In the genomic region with DNA sequence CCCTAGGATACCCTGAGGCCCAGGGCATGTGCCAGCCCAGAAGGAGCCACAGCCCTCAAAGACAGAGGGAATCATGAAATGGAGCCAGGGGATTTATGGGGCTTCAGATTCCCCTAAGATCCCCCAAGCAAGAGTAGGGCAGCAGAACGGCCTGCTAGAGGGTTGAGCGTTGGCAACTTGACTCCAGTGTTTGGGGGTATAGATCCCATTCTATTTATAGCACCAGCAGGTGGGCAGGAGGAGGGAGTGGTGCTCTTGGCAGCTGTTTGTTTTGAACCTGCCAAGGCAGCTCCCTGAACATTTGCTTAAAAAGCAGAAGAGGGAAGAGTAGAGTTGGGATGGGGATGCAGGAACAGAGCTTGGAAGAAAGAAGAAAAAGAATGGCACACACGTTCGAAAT, we compare ENCODE assay signal across 17 cellular contexts. TPM values are rescaled to one million over a fixed set of nuclear protein-coding genes. Genes with fewer than 3 reads are reported as not detected.
A peak's percentile ranks its signal among the peaks of the same experiment; 100 is the strongest.
DNase-seq lines count a peak whose midpoint lies in the region; ATAC-seq and TF ChIP-seq lines count a peak whose summit lies in the region.
"Had no signal": no experiment of that assay in that cellular context is flagged by ENCODE, and none has a peak within 500 bp of the region (broad histone marks: within the 10 kb centered on the region; RNA-seq: fewer than 3 reads in every experiment).

No MANE protein-coding gene starts in this region.

- H4K20me1 ChIP-seq in GM23338 (replicated peaks; ENCODE audit: insufficient read depth) (no peaks in the 10 kb centered on the region), MM.1S (ENCODE audit: insufficient read depth, low read length) (no peaks in the 10 kb centered on the region)

- no peak overlapping the region for H3K4ac ChIP-seq in trophoblast cell (ENCODE audit: low read depth, low read length)

- no peaks in the 10 kb centered on the region for H3K27me3 ChIP-seq in GM23338 (ENCODE audit: insufficient read depth)
- H3K27me3 ChIP-seq in trophoblast cell (ENCODE audit: insufficient read depth, low read length), result no peaks in the 10 kb centered on the region
- H3K27me3 ChIP-seq in MM.1S (replicated peaks; ENCODE audit: insufficient read depth, low read length), result no peaks in the 10 kb centered on the region

- H2BK120ac ChIP-seq in trophoblast cell (ENCODE audit: insufficient read depth, low read length, poor library complexity), result no peak overlapping the region

- no peak for ATAC-seq in GM23338
- no peak for ATAC-seq in HG03442 (IDR thresholded peaks at IDR 0.05; ENCODE audit: unreplicated experiment)
- ATAC-seq in HG02763 (IDR thresholded peaks at IDR 0.05; ENCODE audit: unreplicated experiment), result no peak

- no peak overlapping the region for H4K12ac ChIP-seq in trophoblast cell (ENCODE audit: low read depth, low read length)

- H4K8ac ChIP-seq in trophoblast cell (ENCODE audit: low read depth, low read length), result no peak overlapping the region

- H3K9ac ChIP-seq in trophoblast cell (ENCODE audit: low read length) (peak overlapping the region; percentile 19), MM.1S (ENCODE audit: low read length) (no peak overlapping the region)

- H3K4me1 ChIP-seq in GM23338 (ENCODE audit: insufficient read depth) (peaks cover 15% of the 10 kb centered on the region), trophoblast cell (ENCODE audit: control insufficient read depth in 1 of 2, insufficient read depth in 2 of 2, low read length in 2 of 2) (no peaks in the 10 kb centered on the region), MM.1S (ENCODE audit: low read length) (no peaks in the 10 kb centered on the region)

- no peaks in the 10 kb centered on the region for H3K36me3 ChIP-seq in GM23338 (ENCODE audit: insufficient read depth)
- no peaks in the 10 kb centered on the region for H3K36me3 ChIP-seq in trophoblast cell (ENCODE audit: control insufficient read depth in 1 of 2, insufficient read depth in 2 of 2, low read length in 2 of 2)
- H3K36me3 ChIP-seq in MM.1S (replicated peaks; ENCODE audit: insufficient read depth, low read length), result no peaks in the 10 kb centered on the region
- H3K36me3 ChIP-seq: thoracic aorta had no signal

- DNase-seq in GM23338 (ENCODE audit: low spot score) (no peak), NCI-H2029 treated with DMSO at 0.1 percent for 48 hours (lab: John Stamatoyannopoulos, UW) (peak; percentile 33), NCI-H82 (lab: John Stamatoyannopoulos, UW) (peak; percentile 65), trophoblast cell (no peak), MM.1S (no peak)
- DNase-seq: activated gamma-delta T cell, amygdala, cerebellar nuclear complex, NCI-H1048, occipital lobe, small intestine had no signal

- H2BK12ac ChIP-seq in trophoblast cell (ENCODE audit: low read length), result no peak overlapping the region

- H3K36me3 Mint-ChIP-seq in GM23338 (ENCODE audit: low read depth), result no peaks in the 10 kb centered on the region

- H3K27ac Mint-ChIP-seq in GM23338, result no peak overlapping the region; the same call in 1 of the 2 replicates

- no peak overlapping the region for H2BK5ac ChIP-seq in trophoblast cell (ENCODE audit: low read depth, low read length, poor library complexity)

- H2AFZ ChIP-seq in GM23338 (peak overlapping the region; percentile 83), trophoblast cell (ENCODE audit: insufficient read depth, low read length, poor library complexity) (no peak overlapping the region), MM.1S (ENCODE audit: low read length) (no peak overlapping the region)

- H3K27ac ChIP-seq in GM23338 (ENCODE audit: low read depth) (no peak overlapping the region), trophoblast cell (ENCODE audit: low read depth, low read length) (no peak overlapping the region), MM.1S (ENCODE audit: low read length) (no peak overlapping the region)
- H3K27ac ChIP-seq: HL-60, thoracic aorta had no signal

- H3K9me2 ChIP-seq in GM23338 (ENCODE audit: insufficient read depth), result peaks cover 3% of the 10 kb centered on the region
- no peaks in the 10 kb centered on the region for H3K9me2 ChIP-seq in MM.1S (replicated peaks; ENCODE audit: insufficient read depth, low read length)

- no peak overlapping the region for H3K23ac ChIP-seq in trophoblast cell (ENCODE audit: low read length)

- H3K9me3 ChIP-seq in trophoblast cell (ENCODE audit: insufficient read depth, low read depth, low read length), result no peaks in the 10 kb centered on the region
- H3K9me3 ChIP-seq in MM.1S (replicated peaks; ENCODE audit: insufficient read depth, low read length), result no peaks in the 10 kb centered on the region
- H3K9me3 ChIP-seq: thoracic aorta had no signal

- H3K79me1 ChIP-seq in trophoblast cell (ENCODE audit: low read length), result no peaks in the 10 kb centered on the region

- peaks cover 35% of the 10 kb centered on the region for H3K4me1 Mint-ChIP-seq in GM23338

- H3K4me2 ChIP-seq in GM23338, result peak overlapping the region; percentile 51; the same call in 1 of the 2 replicates
- no peak overlapping the region for H3K4me2 ChIP-seq in trophoblast cell (ENCODE audit: low read length)
- no peak overlapping the region for H3K4me2 ChIP-seq in MM.1S (ENCODE audit: low read depth, low read length)

- TF ChIP-seq CTCF in GM23338 (conservative IDR thresholded peaks at IDR 0.05; ENCODE audit: low read depth in 2 of 2) (no peak), MM.1S (IDR thresholded peaks at IDR 0.05; ENCODE audit: low read length) (no peak)

- H3K27me3 Mint-ChIP-seq in GM23338 (ENCODE audit: insufficient read depth, low read depth, poor library complexity), result peaks cover 6% of the 10 kb centered on the region

- H3K79me2 ChIP-seq in GM23338 (replicated peaks; ENCODE audit: insufficient read depth) (no peaks in the 10 kb centered on the region), trophoblast cell (ENCODE audit: control insufficient read depth, insufficient read depth, low read length, poor library complexity) (no peaks in the 10 kb centered on the region), MM.1S (ENCODE audit: low read length) (no peaks in the 10 kb centered on the region)

- WGBS in trophoblast cell (ENCODE audit: extremely low coverage, insufficient coverage, insufficient read length), result no CpG with 5 or more reads among the region's 4 CpGs

- H2AK5ac ChIP-seq in trophoblast cell (ENCODE audit: low read length), result no peak overlapping the region

- H3K4me3 Mint-ChIP-seq in GM23338, result no peak overlapping the region

- H3F3A ChIP-seq in GM23338 (replicated peaks; ENCODE audit: low read depth) (no peaks in the 10 kb centered on the region), MM.1S (ENCODE audit: insufficient read depth, low read length) (no peaks in the 10 kb centered on the region)

- no peaks in the 10 kb centered on the region; the same call in 2 of the 3 replicates for H3K9me3 Mint-ChIP-seq in GM23338

- no peak overlapping the region for H3K18ac ChIP-seq in trophoblast cell (ENCODE audit: low read length)

- no peak overlapping the region for H4K91ac ChIP-seq in trophoblast cell (ENCODE audit: low read depth, low read length)

- H3K4me3 ChIP-seq in GM23338, result no peak overlapping the region
- no peak overlapping the region for H3K4me3 ChIP-seq in trophoblast cell (ENCODE audit: low read depth, low read length)
- no peak overlapping the region for H3K4me3 ChIP-seq in MM.1S (ENCODE audit: low read length)
- H3K4me3 ChIP-seq: thoracic aorta had no signal

- H3K14ac ChIP-seq in trophoblast cell (ENCODE audit: low read length), result no peak overlapping the region

TF ChIP-seq in GM23338, 12 proteins besides CTCF, POLR2A, EP300 and RAD21:
- no peak for TF ChIP-seq CREB1 (CRISPR knock-in tag; IDR thresholded peaks at IDR 0.05; ENCODE audit: low read depth)
- no peak for TF ChIP-seq POLR2AphosphoS5 (IDR thresholded peaks at IDR 0.05; ENCODE audit: low read depth)
- no peak for TF ChIP-seq STAT1 (IDR thresholded peaks at IDR 0.05; ENCODE audit: unreplicated experiment)
- no peak for TF ChIP-seq ZNF331 (CRISPR knock-in tag; IDR thresholded peaks at IDR 0.05; ENCODE audit: low read depth)
- TF ChIP-seq EZH2 (IDR thresholded peaks at IDR 0.05; ENCODE audit: low read depth, unreplicated experiment), result no peak
- no peak for TF ChIP-seq ZNF114 (CRISPR knock-in tag; IDR thresholded peaks at IDR 0.05)

RNA-seq across cellular contexts. Expression of a gene that starts 33.7 kb away (rescaled TPM):
- total RNA-seq in GM23338 (2014; rRNA removed; shearing (Covaris generic)), result 356 and 359 TPM in 2 replicates
- 240 and 254 TPM in 2 replicates for polyA plus RNA-seq in GM23338 (2016; fragmentation: Nextera tagmentation; extraction: Ambion mirVana)
- polyA plus RNA-seq in trophoblast cell (2013), result 122 and 127 TPM in 2 replicates

RNA-seq across cellular contexts. Expression of a gene that starts 42.6 kb away (rescaled TPM):
- total RNA-seq in GM23338 (2014; rRNA removed; shearing (Covaris generic)), result not detected in 2 replicates
- not detected in 2 replicates for polyA plus RNA-seq in GM23338 (2016; fragmentation: Nextera tagmentation; extraction: Ambion mirVana)
- not detected in 2 replicates for polyA plus RNA-seq in trophoblast cell (2013)
- total RNA-seq: fibroblast of villous mesenchyme, occipital lobe, SK-MEL-5, thoracic aorta had no signal
- polyA plus RNA-seq: small intestine had no signal

Comparison
In these comparisons a context has a peak if more than half of its experiments do, and no peak if none do; other contexts are left out.
1. DNase-seq: peak in NCI-H2029 treated with DMSO at 0.1 percent for 48 hours (single experiment) and NCI-H82 (single experiment); none in GM23338 (single experiment), trophoblast cell (0 of 2) and MM.1S (single experiment).